ENCODE assay signal across 14 cellular contexts in genomic region chr3:14890470-14890869, GRCh38. TPM values are rescaled to one million over a fixed set of nuclear protein-coding genes. Genes with fewer than 3 reads are reported as not detected.
DNase-seq lines count a peak whose midpoint lies in the region; ATAC-seq and TF ChIP-seq lines count a peak whose summit lies in the region.
"Had no signal": no experiment of that assay in that cellular context is flagged by ENCODE, and none has a peak within 500 bp of the region (broad histone marks: within the 10 kb centered on the region; RNA-seq: fewer than 3 reads in every experiment).

No MANE protein-coding gene starts in this region.

- intact Hi-C loops in activated T-helper 2 cell treated with anti-CD3 and anti-CD28 coated beads, Interferon-gamma antibody, Interleukin-2, Interleukin-4, amounts not matched to agents 10 μg/mL and 5 μg/mL and 100 μg/mL, durations not matched to agents 14 hours and 24 hours and 36 hours (cut with micrococcal nuclease), result no loop called here

- no peak overlapping the region for H3K27ac Mint-ChIP-seq in activated T-helper 2 cell treated with anti-CD3 and anti-CD28 coated beads, Interferon-gamma antibody, Interleukin-2, Interleukin-4, amounts not matched to agents 10 μg/mL and 5 μg/mL and 100 μg/mL, durations not matched to agents 14 hours and 24 hours and 36 hours
- H3K27ac Mint-ChIP-seq: activated CD8-positive, alpha-beta T cell treated with anti-CD3 and anti-CD28 coated beads, Interleukin-2, amount 10 ng/mL, durations not matched to agents 7 days and 5 days; CD4-positive, CD25-positive, alpha-beta regulatory T cell had no signal

- peaks cover 31% of the 10 kb centered on the region for H3K27me3 Mint-ChIP-seq in activated T-helper 2 cell treated with anti-CD3 and anti-CD28 coated beads, Interferon-gamma antibody, Interleukin-2, Interleukin-4, amounts not matched to agents 10 μg/mL and 5 μg/mL and 100 μg/mL, durations not matched to agents 14 hours and 24 hours and 36 hours (ENCODE audit: low read depth)

- H3K4me3 Mint-ChIP-seq in activated T-helper 2 cell treated with anti-CD3 and anti-CD28 coated beads, Interferon-gamma antibody, Interleukin-2, Interleukin-4, amounts not matched to agents 10 μg/mL and 5 μg/mL and 100 μg/mL, durations not matched to agents 14 hours and 24 hours and 36 hours (ENCODE audit: low read depth), result no peak overlapping the region
- H3K4me3 Mint-ChIP-seq: activated CD8-positive, alpha-beta T cell treated with anti-CD3 and anti-CD28 coated beads, Interleukin-2, amount 10 ng/mL, durations not matched to agents 7 days and 5 days; CD4-positive, CD25-positive, alpha-beta regulatory T cell had no signal

- H3K9me3 Mint-ChIP-seq in activated T-helper 2 cell treated with anti-CD3 and anti-CD28 coated beads, Interferon-gamma antibody, Interleukin-2, Interleukin-4, amounts not matched to agents 10 μg/mL and 5 μg/mL and 100 μg/mL, durations not matched to agents 14 hours and 24 hours and 36 hours, result no peaks in the 10 kb centered on the region

- no peak for TF ChIP-seq CTCF in NB4 (IDR thresholded peaks at IDR 0.05; ENCODE audit: low read depth, low read length)

- H3K4me1 Mint-ChIP-seq in activated T-helper 2 cell treated with anti-CD3 and anti-CD28 coated beads, Interferon-gamma antibody, Interleukin-2, Interleukin-4, amounts not matched to agents 10 μg/mL and 5 μg/mL and 100 μg/mL, durations not matched to agents 14 hours and 24 hours and 36 hours (ENCODE audit: low read depth), result peaks cover 10% of the 10 kb centered on the region

- DNase-seq in NB4 (ENCODE audit: low read depth) (peak; percentile 55), kidney tubule cell (ENCODE audit: low spot score) (peak; percentile 12), Ammon's horn (ENCODE audit: low spot score) (no peak)
- no peak for DNase-seq in activated T-helper 2 cell treated with anti-CD3 and anti-CD28 coated beads, Interferon-gamma antibody, Interleukin-2, Interleukin-4, amounts not matched to agents 10 μg/mL and 5 μg/mL and 100 μg/mL, durations not matched to agents 14 hours and 24 hours and 36 hours (ENCODE audit: low spot score)
- DNase-seq: activated CD8-positive, alpha-beta T cell treated with anti-CD3 and anti-CD28 coated beads, Interleukin-2, amount 10 ng/mL, durations not matched to agents 7 days and 5 days; activated gamma-delta T cell treated with Interleukin-2 at 50 U/mL for 16 hours; body of pancreas; CD4-positive, CD25-positive, alpha-beta regulatory T cell; EL; hippocampal formation had no signal

- ATAC-seq in GM18498 (IDR thresholded peaks at IDR 0.05; ENCODE audit: unreplicated experiment) (peak; percentile 59), GM21423 (IDR thresholded peaks at IDR 0.05; ENCODE audit: unreplicated experiment) (peak; percentile 53), GM21367 (IDR thresholded peaks at IDR 0.05; ENCODE audit: unreplicated experiment) (no peak)
- ATAC-seq: activated CD8-positive, alpha-beta T cell treated with anti-CD3 and anti-CD28 coated beads, Interleukin-2, amount 10 ng/mL, durations not matched to agents 7 days and 5 days; body of pancreas had no signal

- no peak overlapping the region for H3K4me3 ChIP-seq in NB4 (ENCODE audit: low read depth, low read length)
- H3K4me3 ChIP-seq: body of pancreas, SJSA1 had no signal

- H3K36me3 Mint-ChIP-seq in activated T-helper 2 cell treated with anti-CD3 and anti-CD28 coated beads, Interferon-gamma antibody, Interleukin-2, Interleukin-4, amounts not matched to agents 10 μg/mL and 5 μg/mL and 100 μg/mL, durations not matched to agents 14 hours and 24 hours and 36 hours (ENCODE audit: low read depth), result no peaks in the 10 kb centered on the region
- H3K36me3 Mint-ChIP-seq: CD4-positive, CD25-positive, alpha-beta regulatory T cell had no signal

- TF ChIP-seq POLR2A in NB4 (IDR thresholded peaks at IDR 0.05; ENCODE audit: extremely low read depth, insufficient read length), result no peak

RNA-seq across cellular contexts. Expression of gene NR2C2, which starts 56.9 kb away (rescaled TPM):
- 48.2 and 48.3 TPM in 2 replicates for total RNA-seq in activated T-helper 2 cell treated with anti-CD3 and anti-CD28 coated beads, Interferon-gamma antibody, Interleukin-2, Interleukin-4, amounts not matched to agents 10 μg/mL and 5 μg/mL and 100 μg/mL, durations not matched to agents 14 hours and 24 hours and 36 hours

Comparison
In these comparisons a context has a peak if more than half of its experiments do, and no peak if none do; other contexts are left out.
1. DNase-seq: peak in NB4 (single experiment) and kidney tubule cell (single experiment); none in activated T-helper 2 cell treated with anti-CD3 and anti-CD28 coated beads, Interferon-gamma antibody, Interleukin-2, Interleukin-4, amounts not matched to agents 10 μg/mL and 5 μg/mL and 100 μg/mL, durations not matched to agents 14 hours and 24 hours and 36 hours (single experiment) and Ammon's horn (single experiment).